In the genomic region with DNA sequence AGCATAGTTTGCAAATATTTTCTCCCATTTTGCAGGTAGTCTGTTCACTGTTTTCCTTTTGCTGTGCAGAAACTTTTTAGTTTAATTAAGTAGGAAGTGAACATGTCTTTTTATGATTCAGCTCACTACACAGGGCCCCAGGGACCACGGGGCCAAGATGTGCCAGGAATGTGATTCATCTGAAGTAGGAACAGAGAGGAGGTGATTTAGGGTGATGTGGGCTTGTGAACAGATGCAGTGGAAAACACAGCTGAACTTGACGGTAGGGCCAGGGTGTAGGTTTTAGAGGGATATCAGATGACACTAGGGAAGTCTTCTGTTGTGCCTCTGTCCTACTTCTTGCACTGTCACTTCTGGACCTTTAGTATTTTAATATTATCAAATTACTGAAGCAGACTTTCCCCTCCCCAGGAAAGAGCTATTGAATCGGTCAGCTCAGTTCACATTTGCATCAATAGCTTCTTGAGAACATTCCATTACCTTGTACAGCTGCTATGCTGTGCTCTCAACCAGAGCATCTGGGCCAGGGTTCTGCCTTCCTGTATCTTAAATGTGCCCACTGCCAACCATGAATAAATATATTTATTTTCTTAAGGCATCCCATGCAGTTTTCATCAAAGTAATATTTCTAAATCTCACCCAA, we compare ENCODE assay signal across 8 cellular contexts.
DNase-seq lines count a peak whose midpoint lies in the region; ATAC-seq and TF ChIP-seq lines count a peak whose summit lies in the region.

No MANE protein-coding gene starts in this region.

- H3K4me3 ChIP-seq in cardiac fibroblast (replicated peaks in 1 of 2; ENCODE audit: low read depth in 2 of 2, low read length in 2 of 2) (no peak overlapping the region), osteoblast (ENCODE audit: insufficient read depth, low read length) (no peak overlapping the region)

- peaks cover 7% of the 10 kb centered on the region for H3K36me3 ChIP-seq in osteoblast (ENCODE audit: insufficient read depth, low read length)

- peaks cover 17% of the 10 kb centered on the region for H4K20me1 ChIP-seq in osteoblast (ENCODE audit: insufficient read depth, low read length)

- H3K27ac ChIP-seq in osteoblast (ENCODE audit: low read depth, low read length) = peak overlapping the region; percentile 50

- H3K27me3 ChIP-seq in osteoblast (ENCODE audit: insufficient read depth, low read length) = no peaks in the 10 kb centered on the region

- peak overlapping the region; percentile 32 for H3K4me2 ChIP-seq in osteoblast (ENCODE audit: insufficient read depth, low read length)

- peaks cover 29% of the 10 kb centered on the region for H3K4me1 ChIP-seq in osteoblast (ENCODE audit: insufficient read depth, low read length)

- DNase-seq in COLO829 (ENCODE audit: low spot score) (peak; percentile 58), M059J (ENCODE audit: low read depth) (peak; percentile 86), cardiac fibroblast (ENCODE audit: low read depth in 2 of 2) (peak; percentile 79 to 97), osteoblast (ENCODE audit: insufficient read length, low spot score, missing footprints) (no peak), SW480 (ENCODE audit: low spot score) (no peak), NCI-H1105 (lab: John Stamatoyannopoulos, UW) (no peak)

- no peak overlapping the region for H2AFZ ChIP-seq in osteoblast (ENCODE audit: low read length)

- TF ChIP-seq CTCF in cardiac fibroblast (IDR thresholded peaks at IDR 0.05; ENCODE audit: low read depth, low read length) (no peak), osteoblast (IDR thresholded peaks at IDR 0.05; ENCODE audit: extremely low read depth, low read depth, low read length) (no peak)

- peaks cover 12% of the 10 kb centered on the region for H3K79me2 ChIP-seq in osteoblast (ENCODE audit: insufficient read depth, low read length)

- ATAC-seq in HG02759 (IDR thresholded peaks at IDR 0.05; ENCODE audit: unreplicated experiment) (no peak), HG03175 (IDR thresholded peaks at IDR 0.05; ENCODE audit: unreplicated experiment) (no peak)

- no peaks in the 10 kb centered on the region for H3K9me3 ChIP-seq in osteoblast (ENCODE audit: low read depth, low read length)

Comparison
In these comparisons a context has a peak if more than half of its experiments do, and no peak if none do; other contexts are left out.
1. DNase-seq: peak in COLO829 (single experiment), M059J (single experiment) and cardiac fibroblast (2 of 2); none in osteoblast (single experiment), SW480 (single experiment) and NCI-H1105 (single experiment).